In genomic region chr10:97759157-97759980, GRCh38 we compare ENCODE assay signal across 7 cellular contexts. TPM values are rescaled to one million over a fixed set of nuclear protein-coding genes. Genes with fewer than 3 reads are reported as not detected.
DNase-seq lines count a peak whose midpoint lies in the region; ATAC-seq, FAIRE-seq and TF ChIP-seq lines count a peak whose summit lies in the region.

No MANE protein-coding gene starts in this region.

- no peaks in the 10 kb centered on the region for H3K9me3 ChIP-seq in small intestine (ENCODE audit: control insufficient read depth, low read depth)

- TF ChIP-seq CTCF in GM12864 (IDR thresholded peaks at IDR 0.05; ENCODE audit: low read depth, low read length, missing control alignments) (peak; percentile 86), LNCAP (IDR thresholded peaks at IDR 0.05) (peak; percentile 94), astrocyte of the spinal cord (IDR thresholded peaks at IDR 0.05; ENCODE audit: low read depth, low read length) (peak; percentile 98)

- H3K36me3 ChIP-seq in small intestine (ENCODE audit: control insufficient read depth in 2 of 2, insufficient read depth in 2 of 2, low read length in 2 of 2) = peaks cover 22 to 23% of the 10 kb centered on the region in 2 donors

- H3K27ac ChIP-seq in small intestine (ENCODE audit: low read depth in 1 of 2, low read length in 1 of 2) = no peak overlapping the region

- no peak for DNase-seq in GM12864 (ENCODE audit: low read depth)
- DNase-seq in astrocyte of the spinal cord (ENCODE audit: low read depth, low spot score) = peak; percentile 62
- DNase-seq in iPS DF 4.7 (ENCODE audit: extremely low read depth, low spot score) = peak; percentile 53
- DNase-seq in small intestine = peak; percentile 60
- no peak for DNase-seq in cortex of kidney (lab: John Stamatoyannopoulos, UW)

- in situ Hi-C loops in astrocyte of the spinal cord (cut with HindIII; ENCODE audit: low sequenced_read_pairs) = no loop called here

- no peak overlapping the region for H3K4me3 ChIP-seq in GM12864 (ENCODE audit: low read depth, low read length)
- no peak overlapping the region for H3K4me3 ChIP-seq in astrocyte of the spinal cord (ENCODE audit: low read depth, low read length)
- no peak overlapping the region for H3K4me3 ChIP-seq in small intestine (ENCODE audit: low read depth in 1 of 2, low read length in 2 of 2)

- 53 to 58% (median 57%) methylated on average over 6 of the region's 6 CpGs for WGBS in small intestine, 3 donors

- H3K4me1 ChIP-seq in small intestine (ENCODE audit: control insufficient read depth in 2 of 2, insufficient read depth in 1 of 2, low read depth in 1 of 2, low read length in 1 of 2) = no peaks in the 10 kb centered on the region

- H3K27me3 ChIP-seq in small intestine (ENCODE audit: control insufficient read depth in 2 of 2, insufficient read depth in 2 of 2, low read length in 2 of 2) = no peaks in the 10 kb centered on the region

- ATAC-seq in SK-N-SH treated with all-trans-retinoic acid at 6 μM for 48 hours = peak; percentile 95

- no peak for FAIRE-seq in small intestine (lab: Jason Lieb, UNC)

TF ChIP-seq in SK-N-SH treated with all-trans-retinoic acid at 6 μM for 48 hours, 23 proteins besides CTCF, POLR2A, EP300 and RAD21:
- TF ChIP-seq ISL1 (CRISPR knock-in tag; IDR thresholded peaks at IDR 0.05) = no peak
- no peak for TF ChIP-seq TSHZ2 (CRISPR knock-in tag; IDR thresholded peaks at IDR 0.05)
- no peak for TF ChIP-seq ZFP30 (CRISPR knock-in tag; IDR thresholded peaks at IDR 0.05)
- no peak for TF ChIP-seq CREB5 (CRISPR knock-in tag; IDR thresholded peaks at IDR 0.05; ENCODE audit: low read depth)
- no peak for TF ChIP-seq GLIS3 (CRISPR knock-in tag; IDR thresholded peaks at IDR 0.05)
- no peak for TF ChIP-seq CSRNP3 (CRISPR knock-in tag; IDR thresholded peaks at IDR 0.05)
- TF ChIP-seq ZNF565 (CRISPR knock-in tag; conservative IDR thresholded peaks at IDR 0.05; ENCODE audit: low read depth) = no peak
- TF ChIP-seq PPARA (CRISPR knock-in tag; IDR thresholded peaks at IDR 0.05; ENCODE audit: borderline replicate concordance) = no peak
- TF ChIP-seq SNAI2 (CRISPR knock-in tag; IDR thresholded peaks at IDR 0.05) = no peak
- TF ChIP-seq RARB (CRISPR knock-in tag; IDR thresholded peaks at IDR 0.05) = no peak
- no peak for TF ChIP-seq ZFP3 (CRISPR knock-in tag; IDR thresholded peaks at IDR 0.05)
- TF ChIP-seq TCF4 (CRISPR knock-in tag; IDR thresholded peaks at IDR 0.05; ENCODE audit: borderline replicate concordance) = no peak
- no peak for TF ChIP-seq TOX (CRISPR knock-in tag; IDR thresholded peaks at IDR 0.05; ENCODE audit: borderline replicate concordance)
- TF ChIP-seq ZC3H10 (CRISPR knock-in tag; IDR thresholded peaks at IDR 0.05) = no peak
- no peak for TF ChIP-seq OSR1 (CRISPR knock-in tag; IDR thresholded peaks at IDR 0.05)
- no peak for TF ChIP-seq PATZ1 (CRISPR knock-in tag; IDR thresholded peaks at IDR 0.05; ENCODE audit: borderline replicate concordance)
- no peak for TF ChIP-seq ESRRG (CRISPR knock-in tag; IDR thresholded peaks at IDR 0.05)
- TF ChIP-seq ZNF8 (CRISPR knock-in tag; IDR thresholded peaks at IDR 0.05) = no peak
- TF ChIP-seq ZNF70 (CRISPR knock-in tag; IDR thresholded peaks at IDR 0.05) = no peak
TF ChIP-seq in SK-N-SH treated with all-trans-retinoic acid at 6 μM for 48 hours: peak in this region for 0.

RNA-seq across cellular contexts. Expression of gene SFRP5, which starts 12.4 kb away (rescaled TPM):
- 100 to 1,000 TPM in 1 of 3 donors, 10 to 100 TPM in 2; 41.7 to 110 (median 65.9) TPM for polyA plus RNA-seq in small intestine

RNA-seq across cellular contexts. Expression of gene ZFYVE27, which starts 22.4 kb away (rescaled TPM):
- polyA plus RNA-seq in small intestine = 10 to 100 TPM; 21.6 to 30.7 (median 28.6) TPM

RNA-seq across cellular contexts. Expression of gene MARVELD1, which starts 45.8 kb away (rescaled TPM):
- polyA plus RNA-seq in small intestine = 10 to 100 TPM in 1 of 3 donors, 1 to 10 TPM in 2; 1.6 to 16.4 (median 4.0) TPM

Comparison
In these comparisons a context has a peak if more than half of its experiments do, and no peak if none do; other contexts are left out.
1. DNase-seq: peak in astrocyte of the spinal cord (single experiment), iPS DF 4.7 (single experiment) and small intestine (single experiment); none in GM12864 (single experiment) and cortex of kidney (single experiment).
2. Peak in every context shown above with its lines, with median percentiles within 50 percentile points of each other: CTCF ChIP-seq.